Comparison of ENCODE assay signal across 1 cellular context in genomic region chr5:141313711-141314110, GRCh38.
TF ChIP-seq lines count a peak whose summit lies in the region.

No MANE protein-coding gene starts in this region.

TF ChIP-seq in K562, 482 proteins besides CTCF, POLR2A, EP300 and RAD21:
- TF ChIP-seq ZBTB17 (CRISPR knock-in tag; IDR thresholded peaks at IDR 0.05) = no peak
- no peak for TF ChIP-seq ZKSCAN1 (IDR thresholded peaks at IDR 0.05; ENCODE audit: low read depth, low read length)
- no peak for TF ChIP-seq HOMEZ (CRISPR knock-in tag; IDR thresholded peaks at IDR 0.05)
- no peak for TF ChIP-seq RREB1 (CRISPR knock-in tag; IDR thresholded peaks at IDR 0.05)
- TF ChIP-seq CREB3 (tag; conservative IDR thresholded peaks at IDR 0.05; ENCODE audit: low read depth) = no peak
- no peak for TF ChIP-seq TGIF2 (CRISPR knock-in tag; IDR thresholded peaks at IDR 0.05)
- TF ChIP-seq SPI1 (IDR thresholded peaks at IDR 0.05; ENCODE audit: borderline replicate concordance, low read depth, low read length) = peak; percentile 51; the same call in 1 of the 2 replicates
- no peak for TF ChIP-seq RBM17 (IDR thresholded peaks at IDR 0.05; ENCODE audit: borderline replicate concordance, low read depth, low read length)
